In genomic region chr17:53218723-53219122, GRCh38 we compare ENCODE assay signal across 19 cellular contexts.
DNase-seq lines count a peak whose midpoint lies in the region; ATAC-seq, FAIRE-seq and TF ChIP-seq lines count a peak whose summit lies in the region.
"Had no signal": no experiment of that assay in that cellular context is flagged by ENCODE, and none has a peak within 500 bp of the region (broad histone marks: within the 10 kb centered on the region; RNA-seq: fewer than 3 reads in every experiment).

No MANE protein-coding gene starts in this region.

- TF ChIP-seq EP300 in A549 (IDR thresholded peaks at IDR 0.05) (no peak), H1 (IDR thresholded peaks at IDR 0.05; ENCODE audit: borderline replicate concordance in 1 of 2, low read depth in 2 of 2, low read length in 2 of 2) (no peak)

- CTCF ChIA-PET in A549 (lab: Yijun Ruan, JAX) (no interaction called here), IMR-90 (lab: Yijun Ruan, JAX) (no interaction called here), H1 (lab: Charles Lee; ENCODE audit: partially characterized antibody) (no interaction called here)

- H3K4me1 ChIP-seq in A549 (no peaks in the 10 kb centered on the region), IMR-90 (ENCODE audit: control insufficient read depth, insufficient read depth, low read length) (no peaks in the 10 kb centered on the region), H1 (replicated peaks in 1 of 4; ENCODE audit: control insufficient read depth in 3 of 4, insufficient read depth in 4 of 4, low read length in 3 of 4) (no peaks in the 10 kb centered on the region)
- H3K4me1 ChIP-seq: BLaER1 treated with 17β-estradiol and CSF1 and Interleukin-3, amounts not matched to agents 10 nM and 100 nM; Caco-2 had no signal

- H3K9me3 ChIP-seq in A549 = peaks cover 5% of the 10 kb centered on the region; the same call in 2 of the 3 replicates
- H3K9me3 ChIP-seq in IMR-90 (ENCODE audit: control insufficient read depth, insufficient read depth, low read length) = 0 out of 2 replicates have a peak, but pooled peaks cover 2% of the 10 kb centered on the region
- H3K9me3 ChIP-seq in H1 (ENCODE audit: insufficient read depth in 2 of 2, low read depth in 1 of 2, low read length in 1 of 2) = no peaks in the 10 kb centered on the region; a peak in 1 of 4 replicates
- H3K9me3 ChIP-seq: Caco-2 had no signal

- no peaks in the 10 kb centered on the region for H3K27me3 ChIP-seq in IMR-90 (ENCODE audit: control insufficient read depth, insufficient read depth, low read length)
- H3K27me3 ChIP-seq in H1 (replicated peaks in 1 of 4; ENCODE audit: control insufficient read depth in 3 of 4, extremely low read depth in 1 of 4, insufficient read depth in 3 of 4, low read length in 3 of 4) = no peaks in the 10 kb centered on the region
- H3K27me3 ChIP-seq: BLaER1 treated with 17β-estradiol and CSF1 and Interleukin-3, amounts not matched to agents 10 nM and 100 nM had no signal

- no peak overlapping the region for H2BK15ac ChIP-seq in IMR-90 (ENCODE audit: low read depth, low read length)
- no peak overlapping the region for H2BK15ac ChIP-seq in H1 (ENCODE audit: low read length)

- H3K9ac ChIP-seq in IMR-90 (ENCODE audit: low read depth, low read length) (no peak overlapping the region), H1 (replicated peaks in 1 of 4; ENCODE audit: extremely low read depth in 1 of 4, low read depth in 3 of 4, low read length in 3 of 4) (no peak overlapping the region)
- H3K9ac ChIP-seq: BLaER1 treated with 17β-estradiol and CSF1 and Interleukin-3, amounts not matched to agents 10 nM and 100 nM had no signal

- no peaks in the 10 kb centered on the region for H3K79me2 ChIP-seq in H1 (ENCODE audit: control insufficient read depth in 1 of 2, insufficient read depth in 2 of 2, low read length in 2 of 2)

- H3K9me1 ChIP-seq in IMR-90 (ENCODE audit: insufficient read depth, low read length) = no peaks in the 10 kb centered on the region

- H3K4me3 ChIP-seq in A549 (no peak overlapping the region), IMR-90 (ENCODE audit: insufficient read depth, low read depth, low read length) (no peak overlapping the region), H1 (ENCODE audit: extremely low read depth in 1 of 4, insufficient read depth in 2 of 4, low read depth in 3 of 4, low read length in 4 of 4) (no peak overlapping the region)
- H3K4me3 ChIP-seq: BLaER1 treated with 17β-estradiol and CSF1 and Interleukin-3, amounts not matched to agents 10 nM and 100 nM had no signal

- H3K4ac ChIP-seq in IMR-90 (ENCODE audit: low read depth, low read length) = no peak overlapping the region
- no peak overlapping the region for H3K4ac ChIP-seq in H1 (replicated peaks; ENCODE audit: insufficient read length, low read depth, low read length)

- TF ChIP-seq CTCF in A549 (IDR thresholded peaks at IDR 0.05) (no peak), IMR-90 (conservative IDR thresholded peaks at IDR 0.05; ENCODE audit: low read depth, low read length) (no peak), H1 (IDR thresholded peaks at IDR 0.05; ENCODE audit: control extremely low read depth in 1 of 3, insufficient read depth in 1 of 3, low read depth in 1 of 3, low read length in 3 of 3) (no peak)

- ATAC-seq in A549 = no peak
- ATAC-seq in IMR-90 (ENCODE audit: low read depth) = no peak
- ATAC-seq: CD8-positive, alpha-beta T cell had no signal

- H2BK12ac ChIP-seq in H1 (ENCODE audit: low read depth, low read length) = no peak overlapping the region

- TF ChIP-seq POLR2A in A549 (IDR thresholded peaks at IDR 0.05; ENCODE audit: low read length) = no peak
- no peak for TF ChIP-seq POLR2A in IMR-90 (IDR thresholded peaks at IDR 0.05; ENCODE audit: low read depth, low read length)
- no peak for TF ChIP-seq POLR2A in H1 (IDR thresholded peaks at IDR 0.05; ENCODE audit: control extremely low read depth in 1 of 2, low read depth in 2 of 2, low read length in 2 of 2)

- 0% methylated on average over 2 of the region's 2 CpGs for WGBS in A549 (ENCODE audit: missing lambda C conversion rate)
- no CpG with 5 or more reads among the region's 2 CpGs for WGBS in IMR-90 (ENCODE audit: extremely low coverage in 2 of 2, insufficient read length in 1 of 2), 2 experiments
- 90% methylated on average over 2 of the region's 2 CpGs; no CpG with 5 or more reads in 1 of the 2 experiments for WGBS in H1 (ENCODE audit: extremely low coverage in 1 of 2, insufficient coverage in 1 of 2, insufficient read length in 1 of 2, insufficient replicate concordance in 2 of 2, low coverage in 1 of 2, low lambda C conversion rate in 2 of 2, missing lambda C conversion rate in 1 of 2), 2 experiments

- H2BK5ac ChIP-seq in IMR-90 (ENCODE audit: low read depth, low read length, poor library complexity, severe bottlenecking) (no peak overlapping the region), H1 (ENCODE audit: low read depth, low read length) (no peak overlapping the region)

- H3K18ac ChIP-seq in IMR-90 (ENCODE audit: low read depth, low read length) = no peak overlapping the region
- no peak overlapping the region for H3K18ac ChIP-seq in H1 (ENCODE audit: extremely low read depth, low read length)

- H4K20me1 ChIP-seq in IMR-90 (ENCODE audit: insufficient read depth, low read length) = no peaks in the 10 kb centered on the region
- no peaks in the 10 kb centered on the region for H4K20me1 ChIP-seq in H1 (replicated peaks in 1 of 2; ENCODE audit: control insufficient read depth in 1 of 2, insufficient read depth in 2 of 2, low read length in 2 of 2)
- H4K20me1 ChIP-seq: BLaER1 treated with 17β-estradiol and CSF1 and Interleukin-3, amounts not matched to agents 10 nM and 100 nM had no signal

- H2BK120ac ChIP-seq in IMR-90 (ENCODE audit: low read depth, low read length) (no peak overlapping the region), H1 (replicated peaks; ENCODE audit: low read depth, low read length) (no peak overlapping the region)

- no peak overlapping the region for H3K23ac ChIP-seq in IMR-90 (ENCODE audit: low read depth, low read length)
- H3K23ac ChIP-seq in H1 (ENCODE audit: insufficient read length) = no peak overlapping the region

- no peak overlapping the region for H4K8ac ChIP-seq in IMR-90 (ENCODE audit: low read depth in 2 of 2, low read length in 2 of 2)
- H4K8ac ChIP-seq in H1 (ENCODE audit: extremely low read depth, insufficient read depth, low read length) = no peak overlapping the region

- no peak overlapping the region for H3K14ac ChIP-seq in IMR-90 (replicated peaks; ENCODE audit: low read depth, low read length)
- H3K14ac ChIP-seq in H1 (ENCODE audit: insufficient read length) = no peak overlapping the region

- H2AK5ac ChIP-seq in IMR-90 (ENCODE audit: low read depth, low read length) (no peak overlapping the region), H1 (ENCODE audit: low read depth, low read length) (no peak overlapping the region)

- intact Hi-C loops in IMR-90 (cut with micrococcal nuclease) = no loop called here

- no peak overlapping the region for H2AFZ ChIP-seq in IMR-90 (replicated peaks; ENCODE audit: low read length, poor library complexity)
- H2AFZ ChIP-seq in H1 (ENCODE audit: low read length) = no peak overlapping the region

- POLR2A ChIA-PET in A549 (lab: Yijun Ruan, JAX) (no interaction called here), IMR-90 (lab: Charles Lee; ENCODE audit: unreplicated experiment) (no interaction called here), H1 (lab: Charles Lee; ENCODE audit: partially characterized antibody) (no interaction called here)

- in situ Hi-C loops in IMR-90 (cut with MboI; ENCODE audit: low sequenced_read_pairs) = no loop called here

- H3K56ac ChIP-seq in IMR-90 (ENCODE audit: extremely low read depth, insufficient read depth, low read length) (no peak overlapping the region), H1 (replicated peaks; ENCODE audit: insufficient read length, low read depth, low read length) (no peak overlapping the region)

- H2BK20ac ChIP-seq in IMR-90 (ENCODE audit: low read depth, low read length) (no peak overlapping the region), H1 (ENCODE audit: low read length) (no peak overlapping the region)

- H3K4me2 ChIP-seq in A549 (no peak overlapping the region), IMR-90 (ENCODE audit: low read depth, low read length) (no peak overlapping the region), H1 (ENCODE audit: insufficient read depth in 1 of 2, low read depth in 2 of 2, low read length in 2 of 2) (no peak overlapping the region)
- H3K4me2 ChIP-seq: BLaER1 treated with 17β-estradiol and CSF1 and Interleukin-3, amounts not matched to agents 10 nM and 100 nM had no signal

- H2AK9ac ChIP-seq in IMR-90 (replicated peaks; ENCODE audit: low read depth, low read length, poor library complexity) = no peak overlapping the region

- no peak overlapping the region for H3K27ac ChIP-seq in A549
- H3K27ac ChIP-seq in IMR-90 (ENCODE audit: insufficient read depth, low read length) = no peak overlapping the region
- H3K27ac ChIP-seq in H1 (ENCODE audit: low read depth, low read length) = no peak overlapping the region
- H3K27ac ChIP-seq: BLaER1 treated with 17β-estradiol and CSF1 and Interleukin-3, amounts not matched to agents 10 nM and 100 nM; C4-2B had no signal

- DNase-seq in A549 (ENCODE audit: low read depth in 1 of 2, low spot score in 1 of 2) (no peak), IMR-90 (no peak), H1 (ENCODE audit: low read depth in 1 of 2, low spot score in 2 of 2) (no peak), HT-29 (ENCODE audit: low spot score) (no peak), ureter (ENCODE audit: low spot score) (no peak)
- DNase-seq: 8988T; AML-193; Caco-2; Calu3; CD4-positive, alpha-beta T cell; CD8-positive, alpha-beta T cell; DMS79 treated with DMSO at 0.1 percent for 48 hours; GF-D8 had no signal

- no peak overlapping the region for H4K91ac ChIP-seq in IMR-90 (ENCODE audit: insufficient read depth, low read depth, low read length)
- H4K91ac ChIP-seq in H1 (replicated peaks; ENCODE audit: insufficient read length, low read length) = no peak overlapping the region

- no TSS peak for BruUV-seq in IMR-90 (replicated peaks; lab: Mats Ljungman, UMichigan)

- H3K79me1 ChIP-seq in IMR-90 (ENCODE audit: low read depth in 1 of 2, low read length in 2 of 2) (no peaks in the 10 kb centered on the region), H1 (ENCODE audit: low read depth, low read length) (no peaks in the 10 kb centered on the region)

- H3K23me2 ChIP-seq in H1 (ENCODE audit: low read depth, low read length) = no peaks in the 10 kb centered on the region

- FAIRE-seq in A549 (lab: Jason Lieb, UNC) = no peak
- no peak for FAIRE-seq in H1 (lab: Jason Lieb, UNC)
- FAIRE-seq: D721Med, G401.6, GM12891, GM19239 had no signal

- H3K36me3 ChIP-seq in IMR-90 (ENCODE audit: control insufficient read depth, insufficient read depth, low read length) (no peaks in the 10 kb centered on the region), H1 (ENCODE audit: control insufficient read depth in 2 of 4, insufficient read depth in 4 of 4, low read length in 3 of 4) (no peaks in the 10 kb centered on the region)
- H3K36me3 ChIP-seq: BLaER1 treated with 17β-estradiol and CSF1 and Interleukin-3, amounts not matched to agents 10 nM and 100 nM had no signal

- H4K5ac ChIP-seq in IMR-90 (ENCODE audit: low read depth, low read length) (no peak overlapping the region), H1 (ENCODE audit: insufficient read length, low read depth, low read length) (no peak overlapping the region)

- TF ChIP-seq RAD21 in A549 (conservative IDR thresholded peaks at IDR 0.05 in 1 of 2, IDR thresholded peaks at IDR 0.05 in 1 of 2) (no peak), IMR-90 (IDR thresholded peaks at IDR 0.05; ENCODE audit: low read length) (no peak), H1 (IDR thresholded peaks at IDR 0.05 in 1 of 2, conservative IDR thresholded peaks at IDR 0.05 in 1 of 2; ENCODE audit: low read depth in 2 of 2, low read length in 2 of 2) (no peak)

- dilution Hi-C loops in IMR-90 (cut with HindIII; ENCODE audit: low sequenced_read_pairs, unreplicated experiment) = no loop called here

Comparison
In these comparisons a context has a peak if more than half of its experiments do, and no peak if none do; other contexts are left out.
1. Of the 18 proteins assayed by ChIP-seq in both H1 and A549: peak only in H1: none; only in A549: none; in both: MAFK; in neither: 17.